Comparison of ENCODE assay signal across 8 cellular contexts in genomic region chr3:120506828-120507774, GRCh38. TPM values are rescaled to one million over a fixed set of nuclear protein-coding genes. Genes with fewer than 3 reads are reported as not detected.
A peak's percentile ranks its signal among the peaks of the same experiment; 100 is the strongest.
DNase-seq lines count a peak whose midpoint lies in the region; ATAC-seq, FAIRE-seq and TF ChIP-seq lines count a peak whose summit lies in the region.

No MANE protein-coding gene starts in this region.

- POLR2A ChIA-PET in HEK293 (lab: Yijun Ruan, JAX) (interaction anchor here (0.8 kb wide), 1 partner anchor 56 kb away, joined by 3 read pairs; the partner anchor contains the start of gene FSTL1), PC-9 (lab: Charles Lee; ENCODE audit: unreplicated experiment) (interaction anchor here (0.7 kb wide), 1 partner anchor 271 kb away, joined by 3 read pairs; no protein-coding TSS in a partner anchor)

- H3K4me2 ChIP-seq in PC-9 (no peak overlapping the region), neural cell (ENCODE audit: low read length) (no peak overlapping the region)

- no TSS peak for BruUV-seq in PC-9 (replicated peaks; lab: Mats Ljungman, UMichigan)

- H2AFZ ChIP-seq in PC-9 (no peak overlapping the region), neural cell (ENCODE audit: low read depth, low read length) (no peak overlapping the region)

- no peak overlapping the region for H3K4me3 ChIP-seq in HEK293 (ENCODE audit: low read depth, low read length)
- no peak overlapping the region for H3K4me3 ChIP-seq in PC-9
- H3K4me3 ChIP-seq in epithelial cell of proximal tubule (ENCODE audit: low read depth, low read length): no peak overlapping the region
- no peak overlapping the region for H3K4me3 ChIP-seq in neural cell (ENCODE audit: low read length)

- no peaks in the 10 kb centered on the region for H3K9me2 ChIP-seq in PC-9 (ENCODE audit: insufficient read depth)
- no peaks in the 10 kb centered on the region for H3K9me2 ChIP-seq in neural cell (ENCODE audit: insufficient read depth, low read length)

- H4K20me1 ChIP-seq in PC-9 (ENCODE audit: insufficient read depth): no peaks in the 10 kb centered on the region
- no peaks in the 10 kb centered on the region for H4K20me1 ChIP-seq in neural cell (ENCODE audit: insufficient read depth)

- DNase-seq in D721Med (ENCODE audit: insufficient read length, low spot score): no peak
- peak; percentile 30 to 47 for DNase-seq in PC-9
- no peak for DNase-seq in epithelial cell of proximal tubule (ENCODE audit: low read depth)
- no peak for DNase-seq in activated CD8-positive, alpha-beta memory T cell treated with anti-CD3 and anti-CD28 coated beads, Interleukin-2, amount 50 U/mL, for 48 hours
- DNase-seq in GM19239 (ENCODE audit: insufficient read length, low spot score): no peak

- TF ChIP-seq EP300 in neural cell (conservative IDR thresholded peaks at IDR 0.05; ENCODE audit: poor library complexity, severe bottlenecking): no peak

- no peak for ATAC-seq in GM21367 (IDR thresholded peaks at IDR 0.05; ENCODE audit: unreplicated experiment)

- no peak overlapping the region for H3K27ac ChIP-seq in HEK293 (ENCODE audit: extremely low read depth, low read depth, low read length)
- H3K27ac ChIP-seq in PC-9: no peak overlapping the region
- H3K27ac ChIP-seq in neural cell (ENCODE audit: low read length): no peak overlapping the region

- intact Hi-C loops in PC-9 (cut with micrococcal nuclease; ENCODE audit: unreplicated experiment): loop anchor here (1.0 to 2.0 kb wide), 4 partner anchors 38 to 90 kb away; no protein-coding TSS in a partner anchor

- H3K9me3 ChIP-seq in HEK293 (ENCODE audit: control insufficient read depth, insufficient read depth, low read depth, low read length) (no peaks in the 10 kb centered on the region), PC-9 (ENCODE audit: insufficient read depth, low read depth) (peaks cover 11% of the 10 kb centered on the region), neural cell (ENCODE audit: low read length) (no peaks in the 10 kb centered on the region)

- H3K4me1 ChIP-seq in HEK293 (ENCODE audit: control insufficient read depth, insufficient read depth, low read length) (no peaks in the 10 kb centered on the region), PC-9 (replicated peaks; ENCODE audit: insufficient read depth) (peaks cover 9% of the 10 kb centered on the region)

- H3F3A ChIP-seq in PC-9 (ENCODE audit: insufficient read depth, low read depth): 0 out of 2 replicates have a peak, but pooled peaks cover 4% of the 10 kb centered on the region
- no peaks in the 10 kb centered on the region for H3F3A ChIP-seq in neural cell (ENCODE audit: insufficient read depth, low read length, poor library complexity, severe bottlenecking)

- no peak for TF ChIP-seq RAD21 in neural cell (conservative IDR thresholded peaks at IDR 0.05)

- TF ChIP-seq CTCF in D721Med (IDR thresholded peaks at IDR 0.05; ENCODE audit: insufficient read depth, missing control alignments): peak; percentile 49
- TF ChIP-seq CTCF in HEK293 (tag by site-specific recombination; IDR thresholded peaks at IDR 0.05): no peak
- TF ChIP-seq CTCF in PC-9 (conservative IDR thresholded peaks at IDR 0.05): peak; percentile 76
- TF ChIP-seq CTCF in epithelial cell of proximal tubule (conservative IDR thresholded peaks at IDR 0.05; ENCODE audit: low read depth, low read length): peak; percentile 78
- TF ChIP-seq CTCF in neural cell (IDR thresholded peaks at IDR 0.05; ENCODE audit: poor library complexity, severe bottlenecking): peak; percentile 31

- CTCF ChIA-PET in HEK293 (lab: Yijun Ruan, JAX): interaction anchor here (0.6 to 1.3 kb wide), 8 partner anchors 9 to 589 kb away, joined by 3 to 7 read pairs (median 4); no protein-coding TSS in a partner anchor
- CTCF ChIA-PET in PC-9 (lab: Charles Lee): no interaction called here

- no peaks in the 10 kb centered on the region for H3K36me3 ChIP-seq in HEK293 (ENCODE audit: control insufficient read depth in 2 of 2, insufficient read depth in 1 of 2, low read length in 2 of 2)
- H3K36me3 ChIP-seq in PC-9 (ENCODE audit: low read depth): no peaks in the 10 kb centered on the region
- no peaks in the 10 kb centered on the region for H3K36me3 ChIP-seq in neural cell (ENCODE audit: insufficient read depth, low read length)

- H3K27me3 ChIP-seq in PC-9 (ENCODE audit: insufficient read depth, low read depth) (no peaks in the 10 kb centered on the region), neural cell (ENCODE audit: insufficient read depth, low read depth, low read length) (no peaks in the 10 kb centered on the region)

- H3K79me2 ChIP-seq in PC-9 (ENCODE audit: low read depth): no peaks in the 10 kb centered on the region
- no peaks in the 10 kb centered on the region for H3K79me2 ChIP-seq in neural cell (replicated peaks; ENCODE audit: insufficient read depth, low read length)

- FAIRE-seq in D721Med (lab: Jason Lieb, UNC) (no peak), GM19239 (lab: Jason Lieb, UNC) (no peak)

- H3K9ac ChIP-seq in neural cell (ENCODE audit: low read length): no peak overlapping the region

TF ChIP-seq in HEK293, 187 proteins besides CTCF, POLR2A, EP300 and RAD21:
- TF ChIP-seq ZNF398 (tag by site-specific recombination; IDR thresholded peaks at IDR 0.05) (no peak), YY1 (tag by site-specific recombination; IDR thresholded peaks at IDR 0.05) (no peak), ZNF660 (tag by site-specific recombination; IDR thresholded peaks at IDR 0.05) (peak; percentile 69; the same call in 1 of the 2 replicates), KLF8 (tag by site-specific recombination; IDR thresholded peaks at IDR 0.05) (no peak), ZNF449 (tag by site-specific recombination; IDR thresholded peaks at IDR 0.05) (no peak), ZNF654 (tag by site-specific recombination; IDR thresholded peaks at IDR 0.05; ENCODE audit: low read depth) (peak; percentile 20)

TF ChIP-seq in neural cell, 6 proteins besides CTCF, POLR2A, EP300 and RAD21:
- no peak for TF ChIP-seq TAF1 (IDR thresholded peaks at IDR 0.05; ENCODE audit: low read depth)
- TF ChIP-seq MXI1 (conservative IDR thresholded peaks at IDR 0.05; ENCODE audit: poor library complexity, severe bottlenecking): no peak
- no peak for TF ChIP-seq EZH2 (IDR thresholded peaks at IDR 0.05; ENCODE audit: borderline replicate concordance, insufficient read depth, low read length, poor library complexity, severe bottlenecking)
- TF ChIP-seq REST (IDR thresholded peaks at IDR 0.05; ENCODE audit: borderline replicate concordance): no peak
- TF ChIP-seq POLR2AphosphoS5 (IDR thresholded peaks at IDR 0.05): no peak
- peak; percentile 25 for TF ChIP-seq SMC3 (conservative IDR thresholded peaks at IDR 0.05; ENCODE audit: poor library complexity)
TF ChIP-seq in neural cell: peak in this region for 1.

RNA-seq across cellular contexts. Expression of gene FSTL1, which starts 56.3 kb away (rescaled TPM):
- total RNA-seq in PC-9 (2021) (225 and 256 TPM in 2 replicates), epithelial cell of proximal tubule (179 and 235 TPM in 2 replicates)
- polyA plus RNA-seq in neural cell: 7.6 and 12.3 TPM in 2 replicates
- polyA minus RNA-seq in neural cell: 6.8 and 8.5 TPM in 2 replicates

Comparison
In these comparisons a context has a peak if more than half of its experiments do, and no peak if none do; other contexts are left out.
1. DNase-seq: peak in PC-9 (2 of 2); none in D721Med (single experiment), epithelial cell of proximal tubule (single experiment), activated CD8-positive, alpha-beta memory T cell treated with anti-CD3 and anti-CD28 coated beads, Interleukin-2, amount 50 U/mL, for 48 hours (single experiment) and GM19239 (single experiment).